Comparison of ENCODE assay signal across 18 cellular contexts in genomic region chr2:172922294-172922693, GRCh38.
"Had no signal": no experiment of that assay in that cellular context is flagged by ENCODE, and none has a peak within 500 bp of the region (broad histone marks: within the 10 kb centered on the region; RNA-seq: fewer than 3 reads in every experiment).

No MANE protein-coding gene starts in this region.

- DNase-seq: activated CD4-positive, alpha-beta T cell treated with anti-CD3 and anti-CD28 coated beads for 48 hours; activated CD4-positive, CD25-positive, alpha-beta regulatory T cell; activated CD8-positive, alpha-beta T cell treated with anti-CD3 and anti-CD28 coated beads for 36 hours; activated naive CD4-positive, alpha-beta T cell treated with anti-CD3 and anti-CD28 coated beads, Interleukin-2, amount 50 U/mL, for 16 hours; activated T-cell treated with anti-CD3 and anti-CD28 coated beads, Interleukin-2, amount 50 U/mL, for 1 hour; erythroblast; foreskin melanocyte; glutamatergic neuron; psoas muscle; right lobe of liver; stimulated activated CD4-positive, alpha-beta T cell treated with anti-CD3 and anti-CD28 coated beads, Interleukin-4, amount 100 ng/mL, for 4 hours; T1000; testis; upper lobe of left lung had no signal

- H2AFZ ChIP-seq: neural progenitor cell had no signal

- H3K4me3 ChIP-seq: neural progenitor cell, psoas muscle, right lobe of liver, testis, upper lobe of left lung had no signal

- FAIRE-seq: colon had no signal

- H3K9ac ChIP-seq: neural progenitor cell had no signal

- H3K27ac ChIP-seq: neural progenitor cell, psoas muscle, right lobe of liver, testis, upper lobe of left lung had no signal

- H3K36me3 ChIP-seq: neural progenitor cell, right lobe of liver, upper lobe of left lung had no signal

- H3K4me1 ChIP-seq: neural progenitor cell, right lobe of liver had no signal

- H3K9me3 ChIP-seq: psoas muscle, right lobe of liver, testis, upper lobe of left lung had no signal

- H3K4me2 ChIP-seq: neural progenitor cell had no signal

- H3K27me3 ChIP-seq: neural progenitor cell, right lobe of liver, testis, upper lobe of left lung had no signal

- ATAC-seq: activated CD8-positive, alpha-beta T cell treated with anti-CD3 and anti-CD28 coated beads for 36 hours; left lobe of liver; psoas muscle; stimulated activated memory B cell treated with anti-CD40 and anti-IgM and Interleukin-4, amounts not matched to agents 10 μg/mL and 1 μg/mL and 100 μg/mL, for 72 hours had no signal
